In the genomic region with DNA sequence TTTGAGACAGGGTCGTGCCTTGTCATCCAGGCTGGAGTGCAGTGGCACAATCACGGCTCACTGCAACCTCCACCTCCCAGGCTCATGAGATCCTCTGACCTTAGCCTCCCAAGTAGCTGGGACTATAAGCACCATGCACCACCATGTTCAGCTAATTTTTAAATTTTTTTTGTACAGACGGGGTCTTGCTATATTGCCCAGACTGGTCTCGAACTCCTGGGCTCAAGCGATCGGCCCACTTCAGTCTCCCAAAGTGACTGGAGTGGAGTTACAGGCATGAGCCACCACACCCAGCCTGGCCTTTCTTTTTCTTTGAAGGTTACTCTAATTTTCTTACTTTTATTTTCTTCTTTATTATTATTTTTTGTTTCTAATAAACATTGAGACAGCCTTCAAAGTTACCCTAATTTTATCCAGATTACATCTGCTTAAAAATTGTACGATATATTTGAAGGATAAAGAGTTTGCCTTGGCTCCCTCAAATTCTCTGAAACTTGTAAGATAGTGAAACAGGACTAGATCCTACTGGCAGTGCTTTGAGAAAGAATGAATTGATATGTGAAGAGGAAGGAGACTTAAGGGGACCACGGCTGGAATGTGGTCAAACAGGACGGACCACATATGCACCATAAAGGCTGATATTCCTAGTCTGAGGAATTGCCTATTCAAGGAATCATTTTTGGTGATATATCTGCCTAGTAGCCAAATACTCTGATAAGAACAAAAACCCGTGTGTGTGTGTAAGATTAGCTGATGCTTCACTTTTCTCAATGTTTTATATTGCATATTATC, we compare ENCODE assay signal across 30 cellular contexts. TPM values are rescaled to one million over a fixed set of nuclear protein-coding genes. Genes with fewer than 3 reads are reported as not detected.
DNase-seq lines count a peak whose midpoint lies in the region; ATAC-seq, FAIRE-seq and TF ChIP-seq lines count a peak whose summit lies in the region.
"Had no signal": no experiment of that assay in that cellular context is flagged by ENCODE, and none has a peak within 500 bp of the region (broad histone marks: within the 10 kb centered on the region; RNA-seq: fewer than 3 reads in every experiment).

No MANE protein-coding gene starts in this region.

- no peak for ATAC-seq in heart left ventricle
- ATAC-seq in HG02678 (IDR thresholded peaks at IDR 0.05; ENCODE audit: unreplicated experiment), result no peak
- no peak for ATAC-seq in HG03025 (IDR thresholded peaks at IDR 0.05; ENCODE audit: low FRiP score, unreplicated experiment)
- ATAC-seq: activated CD8-positive, alpha-beta memory T cell treated with anti-CD3 and anti-CD28 coated beads, Interleukin-2, amount 10 ng/mL, durations not matched to agents 7 days and 5 days; activated naive CD8-positive, alpha-beta T cell treated with anti-CD3 and anti-CD28 coated beads, Interleukin-2, amount 50 U/mL, for 24 hours; activated T-cell treated with anti-CD3 and anti-CD28 coated beads, Interleukin-2, amount 50 U/mL, for 72 hours; GM12878; left cardiac atrium; stimulated activated naive B cell treated with anti-CD40 and anti-IgM and Interleukin-4, amounts not matched to agents 10 μg/mL and 1 μg/mL and 100 μg/mL, for 72 hours; T-cell; upper lobe of right lung had no signal

- intact Hi-C loops in heart left ventricle (cut with DNase I), result no loop called here

- dilution Hi-C loops in keratinocyte (cut with MboI; ENCODE audit: extremely low pct_ligation_motif_present, low sequenced_read_pairs), result no loop called here

- H3K27ac ChIP-seq in keratinocyte (ENCODE audit: control insufficient read depth, insufficient read depth, low read length) (no peak overlapping the region), heart left ventricle (no peak overlapping the region)
- H3K27ac ChIP-seq: skin epidermis, upper lobe of right lung had no signal

- no peaks in the 10 kb centered on the region for H4K20me1 ChIP-seq in keratinocyte (ENCODE audit: control insufficient read depth, extremely low read depth, insufficient read depth, low read length)

- H3K9me3 ChIP-seq in keratinocyte (ENCODE audit: control insufficient read depth, low read depth, low read length) (no peaks in the 10 kb centered on the region), heart left ventricle (no peaks in the 10 kb centered on the region)
- H3K9me3 ChIP-seq: upper lobe of right lung had no signal

- no peaks in the 10 kb centered on the region for H3K27me3 ChIP-seq in bronchial epithelial cell (ENCODE audit: control insufficient read depth, insufficient read depth, low read length)
- no peaks in the 10 kb centered on the region for H3K27me3 ChIP-seq in keratinocyte (ENCODE audit: control insufficient read depth, extremely low read depth, insufficient read depth, low read length)
- no peaks in the 10 kb centered on the region for H3K27me3 ChIP-seq in heart left ventricle
- H3K27me3 ChIP-seq: upper lobe of right lung had no signal

- no peaks in the 10 kb centered on the region for H3K79me2 ChIP-seq in keratinocyte (ENCODE audit: control insufficient read depth, insufficient read depth, low read length)

- WGBS in heart left ventricle, 4 donors, result 81 to 87% (median 86%) methylated on average over 10 of the region's 10 CpGs

- TF ChIP-seq POLR2A in heart left ventricle (IDR thresholded peaks at IDR 0.05), result no peak

- H3K9ac ChIP-seq in keratinocyte (ENCODE audit: control insufficient read depth, extremely low read depth, insufficient read depth, low read length), result no peak overlapping the region

- H3K4me2 ChIP-seq in keratinocyte (ENCODE audit: control insufficient read depth, extremely low read depth, insufficient read depth, low read depth, low read length), result no peak overlapping the region

- TF ChIP-seq CTCF in bronchial epithelial cell (IDR thresholded peaks at IDR 0.05; ENCODE audit: insufficient read depth, low read length, severe bottlenecking), result no peak
- no peak for TF ChIP-seq CTCF in keratinocyte (optimal IDR thresholded peaks at IDR 0.05 in 1 of 3, IDR thresholded peaks at IDR 0.05 in 1 of 3, conservative IDR thresholded peaks at IDR 0.05 in 1 of 3; ENCODE audit: extremely low read depth in 1 of 3, insufficient read depth in 2 of 3, low read length in 3 of 3)
- TF ChIP-seq CTCF in heart left ventricle (IDR thresholded peaks at IDR 0.05), result no peak

- H3K9me1 ChIP-seq in keratinocyte (ENCODE audit: control insufficient read depth, extremely low read depth, insufficient read depth, low read length), result no peaks in the 10 kb centered on the region

- peak; percentile 18 for DNase-seq in NCI-H748 (lab: John Stamatoyannopoulos, UW; ENCODE audit: unreplicated experiment)
- no peak for DNase-seq in NCI-H748 treated with DMSO at 0.1 percent for 48 hours (lab: John Stamatoyannopoulos, UW)
- DNase-seq in bronchial epithelial cell (ENCODE audit: low read depth), result peak; percentile 58
- DNase-seq in keratinocyte (ENCODE audit: low read depth, low spot score), result no peak
- DNase-seq in heart left ventricle, result no peak
- no peak for DNase-seq in activated CD8-positive, alpha-beta memory T cell treated with anti-CD3 and anti-CD28 coated beads, Interleukin-2, amount 50 U/mL, for 4 hours
- DNase-seq: activated B cell treated with CpG ODN at 0.5 μM for 24 hours; activated CD4-positive, alpha-beta T cell treated with anti-CD3 and anti-CD28 coated beads, Interleukin-2, amount 50 U/mL, for 1 hour; activated CD8-positive, alpha-beta memory T cell treated with anti-CD3 and anti-CD28 coated beads, Interleukin-2, amount 10 ng/mL, durations not matched to agents 7 days and 5 days; activated naive CD4-positive, alpha-beta T cell; activated naive CD8-positive, alpha-beta T cell treated with anti-CD3 and anti-CD28 coated beads, Interleukin-2, amount 50 U/mL, for 24 hours; activated T-cell treated with anti-CD3 and anti-CD28 coated beads, Interleukin-2, amount 50 U/mL, for 72 hours; central memory CD4-positive, alpha-beta T cell; cortex of kidney; effector memory CD4-positive, alpha-beta T cell; erythroblast; IMR-90; left cardiac atrium; NCI-H146; NCI-H446 treated with DMSO at 0.1 percent for 48 hours; RPMI8226; stimulated activated naive B cell treated with anti-CD40 and anti-IgM and Interleukin-4, amounts not matched to agents 10 μg/mL and 1 μg/mL and 100 μg/mL, for 72 hours; T-cell; upper lobe of right lung had no signal

- H3K36me3 ChIP-seq in bronchial epithelial cell (ENCODE audit: control insufficient read depth, insufficient read depth, low read length) (no peaks in the 10 kb centered on the region), keratinocyte (ENCODE audit: control insufficient read depth in 2 of 2, extremely low read depth in 1 of 2, insufficient read depth in 2 of 2, low read length in 2 of 2) (no peaks in the 10 kb centered on the region), heart left ventricle (no peaks in the 10 kb centered on the region)
- H3K36me3 ChIP-seq: upper lobe of right lung had no signal

- H3K4me3 ChIP-seq in bronchial epithelial cell (ENCODE audit: low read depth, low read length) (no peak overlapping the region), keratinocyte (ENCODE audit: control insufficient read depth in 2 of 3, extremely low read depth in 1 of 3, insufficient read depth in 2 of 3, low read depth in 1 of 3, low read length in 3 of 3) (no peak overlapping the region), heart left ventricle (no peak overlapping the region)
- H3K4me3 ChIP-seq: GM12878, skin epidermis, upper lobe of right lung had no signal

- H2AFZ ChIP-seq in keratinocyte (ENCODE audit: control insufficient read depth, low read length), result peak overlapping the region; percentile 2

- FAIRE-seq in bronchial epithelial cell (lab: Jason Lieb, UNC), result no peak
- FAIRE-seq in keratinocyte (lab: Jason Lieb, UNC), result no peak
- FAIRE-seq: A204.1, GM12878, H54 had no signal

- H3K4me1 ChIP-seq in keratinocyte (ENCODE audit: control insufficient read depth, extremely low read depth, insufficient read depth, low read length), result peaks cover 3% of the 10 kb centered on the region
- no peaks in the 10 kb centered on the region for H3K4me1 ChIP-seq in heart left ventricle
- H3K4me1 ChIP-seq: upper lobe of right lung had no signal

RNA-seq across cellular contexts. Expression of gene SINHCAF, which starts 14.1 kb away (rescaled TPM):
- 64.6 and 182 TPM in 2 replicates for total RNA-seq in bronchial epithelial cell
- 32.2 to 57.4 TPM (median 40.8 TPM) in 3 replicates for polyA plus RNA-seq in keratinocyte
- 27.0 TPM for polyA plus RNA-seq in keratinocyte (2011; ENCODE audit: low read depth)
- 42.9 and 103 TPM in 2 replicates for polyA plus RNA-seq in keratinocyte (2011; cell fraction: cytosol; rRNA removed)
- polyA plus RNA-seq in keratinocyte (2011; cell fraction: nucleus; rRNA removed), result 42.7 and 57.4 TPM in 2 replicates
- polyA plus RNA-seq in keratinocyte (2012; ENCODE audit: low replicate concordance), result 30.9 and 33.9 TPM in 2 replicates
- 7.0 to 31.0 TPM (median 19.7 TPM) in 3 replicates for polyA minus RNA-seq in keratinocyte
- 32.2 TPM for polyA minus RNA-seq in keratinocyte (2011; cell fraction: cytosol; rRNA and poly(A)+ RNA removed)
- polyA minus RNA-seq in keratinocyte (2011; cell fraction: nucleus; rRNA and poly(A)+ RNA removed), result 18.3 and 30.1 TPM in 2 replicates
- total RNA-seq in heart left ventricle, result 10 to 100 TPM in 8 of 9 donors, 1 to 10 TPM in 1; 4.9 to 23.8 (median 13.9) TPM
- 10 to 100 TPM in 1 of 2 donors, 1 to 10 TPM in 1; 4.0 to 12.8 TPM for polyA plus RNA-seq in heart left ventricle

Comparison
In these comparisons a context has a peak if more than half of its experiments do, and no peak if none do; other contexts are left out.
1. DNase-seq: peak in NCI-H748 (single experiment) and bronchial epithelial cell (single experiment); none in NCI-H748 treated with DMSO at 0.1 percent for 48 hours (single experiment), keratinocyte (single experiment), heart left ventricle (0 of 5) and activated CD8-positive, alpha-beta memory T cell treated with anti-CD3 and anti-CD28 coated beads, Interleukin-2, amount 50 U/mL, for 4 hours (single experiment).